9 cellular contexts compared by ENCODE assay signal in the genomic region with DNA sequence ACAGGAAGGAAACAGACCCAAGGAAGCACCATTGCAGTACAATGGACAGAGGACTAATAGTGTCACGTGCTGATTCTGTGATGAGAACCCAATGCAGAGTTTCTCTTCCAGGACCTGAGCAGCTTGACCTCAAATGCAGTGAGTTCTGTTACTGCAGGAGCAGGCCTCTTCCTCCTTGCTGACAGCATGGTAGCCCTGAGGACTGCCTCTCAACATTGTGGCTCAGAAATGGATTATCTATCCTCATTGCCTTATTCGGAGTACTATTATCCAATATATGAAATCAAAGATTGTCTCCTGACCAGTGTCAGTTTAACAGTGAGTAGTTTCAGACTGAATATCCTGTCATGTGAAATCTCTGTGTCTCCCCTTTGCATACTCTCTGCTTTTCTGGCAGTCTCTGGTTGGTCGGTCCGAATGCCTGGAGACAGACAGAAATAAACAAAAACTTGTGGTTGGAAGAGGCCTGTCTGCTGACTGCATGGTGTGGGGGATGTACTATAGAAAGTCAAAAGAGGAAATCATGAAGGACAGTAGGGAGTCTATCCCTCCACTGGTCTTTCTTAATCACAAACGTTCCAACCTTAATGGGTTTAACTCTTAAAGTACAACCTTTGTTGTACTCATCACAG. TPM values are rescaled to one million over a fixed set of nuclear protein-coding genes. Genes with fewer than 3 reads are reported as not detected.
A peak's percentile ranks its signal among the peaks of the same experiment; 100 is the strongest.
DNase-seq lines count a peak whose midpoint lies in the region; ATAC-seq, FAIRE-seq and TF ChIP-seq lines count a peak whose summit lies in the region.
"Had no signal": no experiment of that assay in that cellular context is flagged by ENCODE, and none has a peak within 500 bp of the region (broad histone marks: within the 10 kb centered on the region; RNA-seq: fewer than 3 reads in every experiment).

No MANE protein-coding gene starts in this region.

- no peak for FAIRE-seq in kidney (lab: Jason Lieb, UNC)
- FAIRE-seq: bronchial epithelial cell had no signal

- H3K4me3 ChIP-seq in SU-DHL-6 (ENCODE audit: insufficient read depth, low read length, poor library complexity, severe bottlenecking) (no peak overlapping the region), kidney (ENCODE audit: low read length in 2 of 2) (no peak overlapping the region)
- H3K4me3 ChIP-seq in CD8-positive, alpha-beta T cell (ENCODE audit: low read depth, low read length) = no peak overlapping the region

- CTCF ChIA-PET in CD8-positive, alpha-beta T cell (lab: Charles Lee) = no interaction called here

- no peaks in the 10 kb centered on the region for H3K36me3 Mint-ChIP-seq in activated CD4-positive, alpha-beta T cell treated with anti-CD3 and anti-CD28 coated beads, Interleukin-2, amount 10 ng/mL, durations not matched to agents 24 days and 14 days (ENCODE audit: low read depth)
- no peaks in the 10 kb centered on the region for H3K36me3 Mint-ChIP-seq in progenitor cell of endocrine pancreas (ENCODE audit: insufficient read depth)
- H3K36me3 Mint-ChIP-seq in CD8-positive, alpha-beta T cell = no peaks in the 10 kb centered on the region

- H3K27me3 Mint-ChIP-seq in activated CD4-positive, alpha-beta T cell treated with anti-CD3 and anti-CD28 coated beads, Interleukin-2, amount 10 ng/mL, durations not matched to agents 24 days and 14 days = no peaks in the 10 kb centered on the region
- H3K27me3 Mint-ChIP-seq in progenitor cell of endocrine pancreas = no peaks in the 10 kb centered on the region
- no peaks in the 10 kb centered on the region for H3K27me3 Mint-ChIP-seq in CD8-positive, alpha-beta T cell (ENCODE audit: low read depth)

- no peaks in the 10 kb centered on the region for H3K4me1 Mint-ChIP-seq in activated CD4-positive, alpha-beta T cell treated with anti-CD3 and anti-CD28 coated beads, Interleukin-2, amount 10 ng/mL, durations not matched to agents 24 days and 14 days
- no peaks in the 10 kb centered on the region for H3K4me1 Mint-ChIP-seq in progenitor cell of endocrine pancreas (ENCODE audit: low read depth)
- H3K4me1 Mint-ChIP-seq in CD8-positive, alpha-beta T cell (ENCODE audit: low read depth) = no peaks in the 10 kb centered on the region

- intact Hi-C loops in activated CD4-positive, alpha-beta T cell treated with anti-CD3 and anti-CD28 coated beads, Interleukin-2, amount 10 ng/mL, durations not matched to agents 24 days and 14 days (cut with micrococcal nuclease) = no loop called here
- intact Hi-C loops in CD8-positive, alpha-beta T cell (cut with DNase I, micrococcal nuclease) = loop anchor here in 1 of 2 experiments (10.0 kb wide), 1 partner anchor 55 kb away; no protein-coding TSS in a partner anchor
- intact Hi-C loops in kidney (cut with DNase I) = no loop called here

- peak; percentile 86 for ATAC-seq in GM19438 (IDR thresholded peaks at IDR 0.05; ENCODE audit: low read depth, unreplicated experiment)
- ATAC-seq in HG03103 (IDR thresholded peaks at IDR 0.05; ENCODE audit: low read depth, unreplicated experiment) = peak; percentile 84
- ATAC-seq in CD8-positive, alpha-beta T cell = no peak

- H2AFZ ChIP-seq in SU-DHL-6 (ENCODE audit: low read depth, low read length, severe bottlenecking) = no peak overlapping the region

- H3K4me3 Mint-ChIP-seq in activated CD4-positive, alpha-beta T cell treated with anti-CD3 and anti-CD28 coated beads, Interleukin-2, amount 10 ng/mL, durations not matched to agents 24 days and 14 days = no peak overlapping the region
- no peak overlapping the region for H3K4me3 Mint-ChIP-seq in progenitor cell of endocrine pancreas (ENCODE audit: low read depth)
- no peak overlapping the region for H3K4me3 Mint-ChIP-seq in CD8-positive, alpha-beta T cell

- TF ChIP-seq CTCF in SU-DHL-6 (IDR thresholded peaks at IDR 0.05; ENCODE audit: insufficient read depth, low read length, poor library complexity, severe bottlenecking) (no peak), progenitor cell of endocrine pancreas (IDR thresholded peaks at IDR 0.05; ENCODE audit: unreplicated experiment) (no peak), kidney (IDR thresholded peaks at IDR 0.05; ENCODE audit: borderline replicate concordance, extremely low read depth, insufficient read depth) (no peak)
- no peak for TF ChIP-seq CTCF in CD8-positive, alpha-beta T cell (IDR thresholded peaks at IDR 0.05)

- H3K4me2 ChIP-seq in SU-DHL-6 (ENCODE audit: low read depth, low read length, poor library complexity, severe bottlenecking) = peak overlapping the region; percentile 9

- no peaks in the 10 kb centered on the region for H3K79me2 ChIP-seq in SU-DHL-6 (ENCODE audit: insufficient read depth, low read length)

- DNase-seq in CD1c-positive myeloid dendritic cell (ENCODE audit: extremely low spot score) (peak; percentile 83), progenitor cell of endocrine pancreas (ENCODE audit: low spot score, unreplicated experiment) (no peak), kidney (no peak)
- DNase-seq in activated CD4-positive, alpha-beta T cell treated with anti-CD3 and anti-CD28 coated beads, Interleukin-2, amount 10 ng/mL, durations not matched to agents 24 days and 14 days = no peak
- no peak for DNase-seq in CD8-positive, alpha-beta T cell

- peak overlapping the region; percentile 12; the same call in 1 of the 2 replicates for H3K9ac ChIP-seq in SU-DHL-6 (ENCODE audit: low read length)
- no peak overlapping the region for H3K9ac ChIP-seq in kidney (ENCODE audit: low read length in 2 of 2)

- H3K9me3 ChIP-seq in SU-DHL-6 (ENCODE audit: insufficient read depth, low read length) (no peaks in the 10 kb centered on the region), kidney (ENCODE audit: control insufficient read depth in 1 of 2, low read length in 2 of 2) (no peaks in the 10 kb centered on the region)
- H3K9me3 ChIP-seq in CD8-positive, alpha-beta T cell (ENCODE audit: low read length) = no peaks in the 10 kb centered on the region

- H3K36me3 ChIP-seq in SU-DHL-6 (ENCODE audit: low read length) (peaks cover 12% of the 10 kb centered on the region), kidney (ENCODE audit: control insufficient read depth in 1 of 2, insufficient read depth in 2 of 2, low read length in 2 of 2) (no peaks in the 10 kb centered on the region)
- H3K36me3 ChIP-seq in CD8-positive, alpha-beta T cell (ENCODE audit: insufficient read depth, low read length) = no peaks in the 10 kb centered on the region

- H3K9me2 ChIP-seq in SU-DHL-6 (replicated peaks; ENCODE audit: insufficient read depth, low read length) = no peaks in the 10 kb centered on the region

- no peaks in the 10 kb centered on the region for H3F3A ChIP-seq in SU-DHL-6 (ENCODE audit: insufficient read depth)

- H4K20me1 ChIP-seq in SU-DHL-6 (ENCODE audit: low read depth, low read length) = no peaks in the 10 kb centered on the region

- H3K4me1 ChIP-seq in CD8-positive, alpha-beta T cell (ENCODE audit: insufficient read depth, low read length) = no peaks in the 10 kb centered on the region
- H3K4me1 ChIP-seq in kidney (ENCODE audit: control insufficient read depth in 1 of 2, insufficient read depth in 1 of 2, low read depth in 1 of 2, low read length in 2 of 2) = no peaks in the 10 kb centered on the region

- no peaks in the 10 kb centered on the region for H3K9me3 Mint-ChIP-seq in activated CD4-positive, alpha-beta T cell treated with anti-CD3 and anti-CD28 coated beads, Interleukin-2, amount 10 ng/mL, durations not matched to agents 24 days and 14 days
- no peaks in the 10 kb centered on the region for H3K9me3 Mint-ChIP-seq in progenitor cell of endocrine pancreas (ENCODE audit: low read depth)
- no peaks in the 10 kb centered on the region for H3K9me3 Mint-ChIP-seq in CD8-positive, alpha-beta T cell

- peak overlapping the region; percentile 23; the same call in 1 of the 2 replicates for H3K27ac ChIP-seq in SU-DHL-6 (ENCODE audit: low read depth, low read length)
- no peak overlapping the region for H3K27ac ChIP-seq in CD8-positive, alpha-beta T cell (ENCODE audit: low read depth, low read length)
- no peak overlapping the region for H3K27ac ChIP-seq in kidney (ENCODE audit: low read depth in 2 of 2, low read length in 2 of 2)

- POLR2A ChIA-PET in CD8-positive, alpha-beta T cell (lab: Charles Lee) = no interaction called here

- no peak overlapping the region for H3K27ac Mint-ChIP-seq in activated CD4-positive, alpha-beta T cell treated with anti-CD3 and anti-CD28 coated beads, Interleukin-2, amount 10 ng/mL, durations not matched to agents 24 days and 14 days
- H3K27ac Mint-ChIP-seq in progenitor cell of endocrine pancreas = no peak overlapping the region
- H3K27ac Mint-ChIP-seq in CD8-positive, alpha-beta T cell = no peak overlapping the region

- H3K27me3 ChIP-seq in SU-DHL-6 (ENCODE audit: low read length) = no peaks in the 10 kb centered on the region
- no peaks in the 10 kb centered on the region for H3K27me3 ChIP-seq in CD8-positive, alpha-beta T cell (ENCODE audit: insufficient read depth, low read length)

RNA-seq across cellular contexts. Expression of gene MS4A14, which starts 6.9 kb away (rescaled TPM):
- not detected in 2 replicates for total RNA-seq in activated CD4-positive, alpha-beta T cell treated with anti-CD3 and anti-CD28 coated beads, Interleukin-2, amount 10 ng/mL, durations not matched to agents 24 days and 14 days
- total RNA-seq in progenitor cell of endocrine pancreas = not detected in 2 replicates
- total RNA-seq in CD8-positive, alpha-beta T cell = not detected
- 2.1 TPM for total RNA-seq in kidney
- 0.34 TPM for polyA plus RNA-seq in kidney (ENCODE audit: insufficient read depth, low read depth, low replicate concordance)
- total RNA-seq: bronchial epithelial cell had no signal

RNA-seq across cellular contexts. Expression of gene MS4A7, which starts 11.1 kb away (rescaled TPM):
- not detected in 2 replicates for total RNA-seq in activated CD4-positive, alpha-beta T cell treated with anti-CD3 and anti-CD28 coated beads, Interleukin-2, amount 10 ng/mL, durations not matched to agents 24 days and 14 days
- total RNA-seq in progenitor cell of endocrine pancreas = not detected in 2 replicates
- total RNA-seq in CD8-positive, alpha-beta T cell = not detected
- total RNA-seq in kidney = 47.6 TPM
- polyA plus RNA-seq in kidney (ENCODE audit: insufficient read depth, low read depth, low replicate concordance) = 7.0 TPM
- total RNA-seq: bronchial epithelial cell had no signal

RNA-seq across cellular contexts. Expression of gene MS4A5, which starts 40.0 kb away (rescaled TPM):
- total RNA-seq in activated CD4-positive, alpha-beta T cell treated with anti-CD3 and anti-CD28 coated beads, Interleukin-2, amount 10 ng/mL, durations not matched to agents 24 days and 14 days = not detected in 2 replicates
- total RNA-seq in progenitor cell of endocrine pancreas (not detected in 2 replicates), kidney (not detected)
- total RNA-seq in CD8-positive, alpha-beta T cell = not detected
- not detected for polyA plus RNA-seq in kidney (ENCODE audit: insufficient read depth, low read depth, low replicate concordance)
- total RNA-seq: bronchial epithelial cell had no signal

Comparison
In these comparisons a context has a peak if more than half of its experiments do, and no peak if none do; other contexts are left out.
1. RNA of gene MS4A7, which starts 11.1 kb away (total RNA-seq): 47.6 TPM in kidney (single experiment); not detected in CD8-positive, alpha-beta T cell, not detected in activated CD4-positive, alpha-beta T cell treated with anti-CD3 and anti-CD28 coated beads, Interleukin-2, amount 10 ng/mL, durations not matched to agents 24 days and 14 days and not detected in progenitor cell of endocrine pancreas; every median in the first group is over 10 times any median in the second.